Comparison of ENCODE assay signal across 25 cellular contexts in the genomic region with DNA sequence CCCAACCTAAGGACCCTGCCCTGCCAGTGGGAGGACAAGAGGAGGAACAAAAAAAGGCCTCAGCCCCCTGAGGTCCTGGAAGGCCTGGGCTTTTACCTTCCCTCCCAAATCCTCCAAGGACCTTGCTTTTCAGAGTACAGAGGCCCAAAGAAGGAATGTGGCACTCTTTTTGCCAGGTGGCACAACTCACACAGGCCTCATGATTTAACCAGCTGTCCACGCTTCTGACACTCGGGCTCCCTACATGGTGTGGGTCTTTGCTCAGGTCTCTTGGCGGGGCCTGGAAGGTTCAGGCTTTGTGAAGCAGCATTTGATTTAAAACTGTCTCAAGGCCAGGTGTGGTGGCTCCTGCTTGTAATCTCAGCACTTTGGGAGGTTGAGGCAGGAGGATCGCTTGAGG.
A peak's percentile ranks its signal among the peaks of the same experiment; 100 is the strongest.
DNase-seq lines count a peak whose midpoint lies in the region; ATAC-seq and TF ChIP-seq lines count a peak whose summit lies in the region.
"Had no signal": no experiment of that assay in that cellular context is flagged by ENCODE, and none has a peak within 500 bp of the region (broad histone marks: within the 10 kb centered on the region; RNA-seq: fewer than 3 reads in every experiment).

No MANE protein-coding gene starts in this region.

- BruUV-seq in HCT116 (replicated peaks; lab: Mats Ljungman, UMichigan), result TSS peak; percentile 20

- no peak for TF ChIP-seq CTCF in HCT116 (IDR thresholded peaks at IDR 0.05 in 2 of 3, conservative IDR thresholded peaks at IDR 0.05 in 1 of 3; ENCODE audit: borderline replicate concordance in 1 of 3, insufficient read depth in 1 of 3, low read depth in 2 of 3, low read length in 2 of 3)

- H3K27ac ChIP-seq in HCT116 (ENCODE audit: low read depth, low read length), result no peak overlapping the region
- H3K27ac ChIP-seq: HL-60 had no signal

- no peaks in the 10 kb centered on the region for H3K9me3 Mint-ChIP-seq in activated naive CD8-positive, alpha-beta T cell treated with anti-CD3 and anti-CD28 coated beads, Interleukin-2, amount 50 U/mL, for 24 hours
- H3K9me3 Mint-ChIP-seq in activated naive CD8-positive, alpha-beta T cell treated with anti-CD3 and anti-CD28 coated beads for 36 hours, result no peaks in the 10 kb centered on the region
- no peaks in the 10 kb centered on the region for H3K9me3 Mint-ChIP-seq in memory B cell
- no peaks in the 10 kb centered on the region for H3K9me3 Mint-ChIP-seq in stimulated activated memory B cell treated with anti-CD40 and anti-IgM and Interleukin-4, amounts not matched to agents 10 μg/mL and 1 μg/mL and 100 μg/mL, for 72 hours
- H3K9me3 Mint-ChIP-seq: CD4-positive, alpha-beta memory T cell had no signal

- POLR2A ChIA-PET in HCT116 (lab: Charles Lee), result no interaction called here

- no peaks in the 10 kb centered on the region for H4K20me1 ChIP-seq in HCT116 (ENCODE audit: insufficient read depth)

- no peaks in the 10 kb centered on the region for H3K9me2 ChIP-seq in HCT116 (ENCODE audit: insufficient read depth)
- H3K9me2 ChIP-seq: SK-N-SH had no signal

- no peak overlapping the region for H3K4me3 Mint-ChIP-seq in activated naive CD8-positive, alpha-beta T cell treated with anti-CD3 and anti-CD28 coated beads, Interleukin-2, amount 50 U/mL, for 24 hours
- H3K4me3 Mint-ChIP-seq in activated naive CD8-positive, alpha-beta T cell treated with anti-CD3 and anti-CD28 coated beads for 36 hours, result no peak overlapping the region
- peak overlapping the region; percentile 8 for H3K4me3 Mint-ChIP-seq in memory B cell
- no peak overlapping the region for H3K4me3 Mint-ChIP-seq in stimulated activated memory B cell treated with anti-CD40 and anti-IgM and Interleukin-4, amounts not matched to agents 10 μg/mL and 1 μg/mL and 100 μg/mL, for 72 hours

- no peak for ATAC-seq in activated naive CD8-positive, alpha-beta T cell treated with anti-CD3 and anti-CD28 coated beads, Interleukin-2, amount 50 U/mL, for 24 hours
- ATAC-seq in HCT116 (no peak), memory B cell (ENCODE audit: low read depth) (no peak)
- ATAC-seq in stimulated activated memory B cell treated with anti-CD40 and anti-IgM and Interleukin-4, amounts not matched to agents 10 μg/mL and 1 μg/mL and 100 μg/mL, for 72 hours, result no peak
- ATAC-seq: PC-3 had no signal

- peaks cover 4% of the 10 kb centered on the region for H3K4me1 Mint-ChIP-seq in activated naive CD8-positive, alpha-beta T cell treated with anti-CD3 and anti-CD28 coated beads, Interleukin-2, amount 50 U/mL, for 24 hours
- no peaks in the 10 kb centered on the region for H3K4me1 Mint-ChIP-seq in activated naive CD8-positive, alpha-beta T cell treated with anti-CD3 and anti-CD28 coated beads for 36 hours
- H3K4me1 Mint-ChIP-seq in memory B cell, result peaks cover 40% of the 10 kb centered on the region
- H3K4me1 Mint-ChIP-seq in stimulated activated memory B cell treated with anti-CD40 and anti-IgM and Interleukin-4, amounts not matched to agents 10 μg/mL and 1 μg/mL and 100 μg/mL, for 72 hours, result peaks cover 70% of the 10 kb centered on the region
- H3K4me1 Mint-ChIP-seq: CD4-positive, alpha-beta memory T cell had no signal

- intact Hi-C loops in HCT116 (cut with micrococcal nuclease), result no loop called here

- no peaks in the 10 kb centered on the region for H3K4me1 ChIP-seq in HCT116 (ENCODE audit: control insufficient read depth in 1 of 2, insufficient read depth in 2 of 2, low read length in 2 of 2)
- H3K4me1 ChIP-seq: BE2C, HAP-1 had no signal

- H3K9me3 ChIP-seq in HCT116 (ENCODE audit: control insufficient read depth in 1 of 2, insufficient read depth in 1 of 2, low read depth in 1 of 2, low read length in 2 of 2), result no peaks in the 10 kb centered on the region
- H3K9me3 ChIP-seq: HAP-1, SK-N-SH had no signal

- no peak overlapping the region for H3K4me3 ChIP-seq in HCT116 (replicated peaks in 1 of 2; ENCODE audit: low read depth in 1 of 2, low read length in 2 of 2)
- H3K4me3 ChIP-seq: HAP-1 had no signal

- H3K27ac Mint-ChIP-seq in activated naive CD8-positive, alpha-beta T cell treated with anti-CD3 and anti-CD28 coated beads, Interleukin-2, amount 50 U/mL, for 24 hours, result peak overlapping the region; percentile 68
- no peak overlapping the region for H3K27ac Mint-ChIP-seq in activated naive CD8-positive, alpha-beta T cell treated with anti-CD3 and anti-CD28 coated beads for 36 hours
- no peak overlapping the region for H3K27ac Mint-ChIP-seq in memory B cell
- peak overlapping the region; percentile 80 for H3K27ac Mint-ChIP-seq in stimulated activated memory B cell treated with anti-CD40 and anti-IgM and Interleukin-4, amounts not matched to agents 10 μg/mL and 1 μg/mL and 100 μg/mL, for 72 hours

- no peak for TF ChIP-seq POLR2A in HCT116 (IDR thresholded peaks at IDR 0.05; ENCODE audit: borderline replicate concordance, extremely low read depth, insufficient read depth, insufficient read length)

- RAD21 ChIA-PET in HCT116 (lab: Charles Lee; ENCODE audit: low non-redundant PET in 1 of 2, low total read pairs in 2 of 2, uncharacterized antibody in 2 of 2, unreplicated experiment in 2 of 2), result no interaction called here

- TF ChIP-seq RAD21 in HCT116 (IDR thresholded peaks at IDR 0.05; ENCODE audit: low read depth), result no peak

- CTCF ChIA-PET in HCT116 (lab: Charles Lee), result no interaction called here

- H3K4me2 ChIP-seq in HCT116 (ENCODE audit: low read length), result no peak overlapping the region
- H3K4me2 ChIP-seq: SK-N-SH had no signal

- peaks cover 50% of the 10 kb centered on the region for H3K36me3 Mint-ChIP-seq in activated naive CD8-positive, alpha-beta T cell treated with anti-CD3 and anti-CD28 coated beads, Interleukin-2, amount 50 U/mL, for 24 hours (ENCODE audit: low read depth)
- H3K36me3 Mint-ChIP-seq in activated naive CD8-positive, alpha-beta T cell treated with anti-CD3 and anti-CD28 coated beads for 36 hours, result peaks cover 37% of the 10 kb centered on the region
- peaks cover 34% of the 10 kb centered on the region for H3K36me3 Mint-ChIP-seq in memory B cell
- peaks cover 77% of the 10 kb centered on the region for H3K36me3 Mint-ChIP-seq in stimulated activated memory B cell treated with anti-CD40 and anti-IgM and Interleukin-4, amounts not matched to agents 10 μg/mL and 1 μg/mL and 100 μg/mL, for 72 hours

- no peak for DNase-seq in activated naive CD8-positive, alpha-beta T cell treated with anti-CD3 and anti-CD28 coated beads, Interleukin-2, amount 50 U/mL, for 24 hours
- DNase-seq in activated naive CD8-positive, alpha-beta T cell treated with anti-CD3 and anti-CD28 coated beads for 36 hours, result no peak
- DNase-seq in HCT116 (ENCODE audit: low read depth, low spot score), result no peak
- no peak for DNase-seq in memory B cell (ENCODE audit: low spot score in 2 of 2)
- no peak for DNase-seq in LoVo (ENCODE audit: low spot score)
- no peak for DNase-seq in NCI-H1105 (lab: John Stamatoyannopoulos, UW)
- no peak for DNase-seq in ureter (ENCODE audit: low spot score)
- DNase-seq: 8988T; ACHN; BE2C; CD4-positive, alpha-beta memory T cell; COR-L47; DMS53; GOT3; NCI-H1092 treated with DMSO at 0.1 percent for 48 hours; NCI-H1436 treated with DMSO at 0.1 percent for 48 hours; NCI-H187 treated with DMSO at 0.1 percent for 48 hours; NCI-H2107; NCI-H524; NCI-H774; PC-3; SK-N-SH had no signal

- H2AFZ ChIP-seq in HCT116 (ENCODE audit: low read depth, low read length, poor library complexity, severe bottlenecking), result no peak overlapping the region

- H3K36me3 ChIP-seq in HCT116 (ENCODE audit: control insufficient read depth in 1 of 2, insufficient read depth in 2 of 2, low read length in 2 of 2), result peaks cover 24 to 25% of the 10 kb centered on the region in 2 experiments; a peak in 3 of 4 replicates

- H3K27me3 Mint-ChIP-seq in activated naive CD8-positive, alpha-beta T cell treated with anti-CD3 and anti-CD28 coated beads, Interleukin-2, amount 50 U/mL, for 24 hours, result no peaks in the 10 kb centered on the region
- H3K27me3 Mint-ChIP-seq in activated naive CD8-positive, alpha-beta T cell treated with anti-CD3 and anti-CD28 coated beads for 36 hours, result no peaks in the 10 kb centered on the region
- H3K27me3 Mint-ChIP-seq in memory B cell, result no peaks in the 10 kb centered on the region
- no peaks in the 10 kb centered on the region for H3K27me3 Mint-ChIP-seq in stimulated activated memory B cell treated with anti-CD40 and anti-IgM and Interleukin-4, amounts not matched to agents 10 μg/mL and 1 μg/mL and 100 μg/mL, for 72 hours
- H3K27me3 Mint-ChIP-seq: CD4-positive, alpha-beta memory T cell had no signal

- H3K79me2 ChIP-seq in HCT116 (ENCODE audit: insufficient read depth, low read length), result no peaks in the 10 kb centered on the region

- H3K9ac ChIP-seq in HCT116 (ENCODE audit: low read length), result no peak overlapping the region
- H3K9ac ChIP-seq: SK-N-SH had no signal

- H3K27me3 ChIP-seq in HCT116 (ENCODE audit: insufficient read depth, low read length), result no peaks in the 10 kb centered on the region
- H3K27me3 ChIP-seq: BE2C had no signal

TF ChIP-seq in HCT116, 20 proteins besides CTCF, POLR2A, EP300 and RAD21:
- TF ChIP-seq TCF7L2 (IDR thresholded peaks at IDR 0.05; ENCODE audit: borderline replicate concordance, extremely low read depth, insufficient read depth, insufficient read length) (no peak), ZFX (IDR thresholded peaks at IDR 0.05) (no peak)
- TF ChIP-seq, protein P1, sequence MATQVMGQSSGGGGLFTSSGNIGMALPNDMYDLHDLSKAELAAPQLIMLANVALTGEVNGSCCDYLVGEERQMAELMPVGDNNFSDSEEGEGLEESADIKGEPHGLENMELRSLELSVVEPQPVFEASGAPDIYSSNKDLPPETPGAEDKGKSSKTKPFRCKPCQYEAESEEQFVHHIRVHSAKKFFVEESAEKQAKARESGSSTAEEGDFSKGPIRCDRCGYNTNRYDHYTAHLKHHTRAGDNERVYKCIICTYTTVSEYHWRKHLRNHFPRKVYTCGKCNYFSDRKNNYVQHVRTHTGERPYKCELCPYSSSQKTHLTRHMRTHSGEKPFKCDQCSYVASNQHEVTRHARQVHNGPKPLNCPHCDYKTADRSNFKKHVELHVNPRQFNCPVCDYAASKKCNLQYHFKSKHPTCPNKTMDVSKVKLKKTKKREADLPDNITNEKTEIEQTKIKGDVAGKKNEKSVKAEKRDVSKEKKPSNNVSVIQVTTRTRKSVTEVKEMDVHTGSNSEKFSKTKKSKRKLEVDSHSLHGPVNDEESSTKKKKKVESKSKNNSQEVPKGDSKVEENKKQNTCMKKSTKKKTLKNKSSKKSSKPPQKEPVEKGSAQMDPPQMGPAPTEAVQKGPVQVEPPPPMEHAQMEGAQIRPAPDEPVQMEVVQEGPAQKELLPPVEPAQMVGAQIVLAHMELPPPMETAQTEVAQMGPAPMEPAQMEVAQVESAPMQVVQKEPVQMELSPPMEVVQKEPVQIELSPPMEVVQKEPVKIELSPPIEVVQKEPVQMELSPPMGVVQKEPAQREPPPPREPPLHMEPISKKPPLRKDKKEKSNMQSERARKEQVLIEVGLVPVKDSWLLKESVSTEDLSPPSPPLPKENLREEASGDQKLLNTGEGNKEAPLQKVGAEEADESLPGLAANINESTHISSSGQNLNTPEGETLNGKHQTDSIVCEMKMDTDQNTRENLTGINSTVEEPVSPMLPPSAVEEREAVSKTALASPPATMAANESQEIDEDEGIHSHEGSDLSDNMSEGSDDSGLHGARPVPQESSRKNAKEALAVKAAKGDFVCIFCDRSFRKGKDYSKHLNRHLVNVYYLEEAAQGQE (IDR thresholded peaks at IDR 0.05; ENCODE audit: low read depth), result no peak

Comparison
In these comparisons a context has a peak if more than half of its experiments do, and no peak if none do; other contexts are left out.
1. H3K27ac Mint-ChIP-seq: peak in activated naive CD8-positive, alpha-beta T cell treated with anti-CD3 and anti-CD28 coated beads, Interleukin-2, amount 50 U/mL, for 24 hours (single experiment) and stimulated activated memory B cell treated with anti-CD40 and anti-IgM and Interleukin-4, amounts not matched to agents 10 μg/mL and 1 μg/mL and 100 μg/mL, for 72 hours (single experiment); none in activated naive CD8-positive, alpha-beta T cell treated with anti-CD3 and anti-CD28 coated beads for 36 hours (single experiment) and memory B cell (single experiment).